Comparison of ENCODE assay signal across 1 cellular context in the genomic region with DNA sequence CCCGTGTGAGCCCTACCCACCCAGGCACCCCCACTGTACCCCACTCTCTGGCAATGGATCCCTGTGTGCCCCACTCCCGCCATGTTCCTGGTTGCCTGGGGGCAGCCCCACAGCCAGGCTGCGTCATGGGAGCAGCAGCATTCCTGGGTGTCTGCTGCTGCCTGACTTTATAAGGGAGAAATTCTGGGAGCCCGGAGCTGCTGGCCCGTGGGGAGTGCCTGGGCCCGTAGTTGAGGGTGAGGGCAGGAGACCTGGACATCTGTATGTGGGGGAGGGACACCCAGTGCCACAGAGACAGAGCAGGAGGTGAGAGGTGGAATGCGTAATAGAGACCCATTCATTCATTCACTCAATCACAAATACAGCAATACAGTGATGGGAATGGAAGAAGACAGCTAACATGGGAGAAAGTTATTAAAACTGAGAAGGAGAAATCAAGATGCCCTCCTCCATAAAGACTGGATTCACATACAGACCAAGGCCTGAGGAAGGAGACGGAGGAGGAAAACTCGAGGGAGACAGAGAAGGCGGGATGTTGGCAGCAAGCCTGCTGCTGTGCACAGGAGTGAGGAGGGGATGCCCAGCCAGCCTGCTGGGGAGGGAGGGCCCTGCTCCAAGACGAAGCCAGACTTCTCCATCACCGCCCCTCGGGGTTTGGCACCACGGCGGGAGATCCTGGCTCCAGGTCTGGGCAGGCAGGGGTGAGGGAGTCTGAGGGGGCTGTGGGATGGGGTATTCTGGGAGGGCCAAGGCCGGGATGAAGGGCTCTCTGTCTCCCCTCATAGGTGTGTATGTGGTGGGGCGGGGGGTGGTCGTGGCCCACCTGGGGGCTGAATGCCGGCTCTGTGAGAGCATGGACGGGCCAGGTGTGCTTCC.
TF ChIP-seq lines count a peak whose summit lies in the region.

No MANE protein-coding gene starts in this region.

TF ChIP-seq in endothelial cell of umbilical vein, 7 proteins besides CTCF, POLR2A, EP300 and RAD21:
- TF ChIP-seq JUN (IDR thresholded peaks at IDR 0.05; ENCODE audit: borderline replicate concordance, insufficient read depth, insufficient read length, low read depth) = no peak
- TF ChIP-seq, protein P1, sequence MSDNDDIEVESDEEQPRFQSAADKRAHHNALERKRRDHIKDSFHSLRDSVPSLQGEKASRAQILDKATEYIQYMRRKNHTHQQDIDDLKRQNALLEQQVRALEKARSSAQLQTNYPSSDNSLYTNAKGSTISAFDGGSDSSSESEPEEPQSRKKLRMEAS (IDR thresholded peaks at IDR 0.05; ENCODE audit: insufficient read depth, insufficient read length) = no peak
- no peak for TF ChIP-seq POLR2AphosphoS5 (IDR thresholded peaks at IDR 0.05; ENCODE audit: insufficient read depth, low read depth, low read length)
- TF ChIP-seq MYC (IDR thresholded peaks at IDR 0.05; ENCODE audit: low read depth, low read length) = no peak
- TF ChIP-seq FOS (IDR thresholded peaks at IDR 0.05; ENCODE audit: borderline replicate concordance, insufficient read depth, low read length) = no peak
- TF ChIP-seq EZH2 (IDR thresholded peaks at IDR 0.05; ENCODE audit: borderline replicate concordance, low read depth, low read length, severe bottlenecking) = no peak
- no peak for TF ChIP-seq GATA2 (IDR thresholded peaks at IDR 0.05; ENCODE audit: insufficient read depth, insufficient read length, low read depth, low read length)
